ENCODE assay signal across 15 cellular contexts in the genomic region with DNA sequence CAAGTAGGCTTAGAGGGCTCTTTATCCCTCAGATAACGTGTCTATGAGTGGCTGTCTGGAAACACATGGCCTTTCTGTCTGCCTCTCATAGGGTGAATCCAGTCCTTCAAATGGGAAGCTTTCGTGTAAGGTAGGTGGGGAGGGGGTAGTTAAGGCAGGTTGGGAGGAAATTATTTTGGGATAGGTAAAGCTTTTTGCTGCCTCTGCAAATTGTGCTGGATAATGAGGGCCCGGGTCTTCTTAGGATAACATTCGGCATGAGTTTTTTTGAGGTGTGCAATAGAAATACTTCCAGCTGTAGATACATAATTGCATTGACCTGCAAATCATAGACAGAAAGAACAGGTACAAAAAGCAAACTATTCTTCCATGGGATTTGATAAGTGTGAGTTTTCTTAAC.
DNase-seq lines count a peak whose midpoint lies in the region; ATAC-seq, FAIRE-seq and TF ChIP-seq lines count a peak whose summit lies in the region.
"Had no signal": no experiment of that assay in that cellular context is flagged by ENCODE, and none has a peak within 500 bp of the region (broad histone marks: within the 10 kb centered on the region; RNA-seq: fewer than 3 reads in every experiment).

No MANE protein-coding gene starts in this region.

- TF ChIP-seq CTCF in A549 (IDR thresholded peaks at IDR 0.05) = no peak
- TF ChIP-seq CTCF in OCI-LY1 (IDR thresholded peaks at IDR 0.05; ENCODE audit: low read length) = no peak
- no peak for TF ChIP-seq CTCF in K562 (IDR thresholded peaks at IDR 0.05 in 2 of 3, conservative IDR thresholded peaks at IDR 0.05 in 1 of 3; ENCODE audit: insufficient read depth in 2 of 3, low read depth in 1 of 3, low read length in 3 of 3)

- H2AFZ ChIP-seq in ACC112 (ENCODE audit: low read length, unreplicated experiment) (no peak overlapping the region), OCI-LY1 (ENCODE audit: low read length) (no peak overlapping the region), K562 (ENCODE audit: low read depth, low read length) (no peak overlapping the region)

- H3K27me3 Mint-ChIP-seq in natural killer cell treated with Interleukin-12 subunit alpha and Interleukin-12 subunit beta and Interleukin-15 and Interleukin-18, amount 100 ng/mL, for 72 hours = no peaks in the 10 kb centered on the region

- CTCF ChIA-PET in A549 (lab: Yijun Ruan, JAX) (interaction anchor here (1.1 to 1.4 kb wide), 2 partner anchors 11 to 75 kb away, joined by 4 read pairs; no protein-coding TSS in a partner anchor), K562 (lab: Yijun Ruan, JAX; ENCODE audit: low intra/inter-chr PET ratio) (no interaction called here)

- TF ChIP-seq EP300 in A549 (IDR thresholded peaks at IDR 0.05) (no peak), K562 (IDR thresholded peaks at IDR 0.05; ENCODE audit: low read length) (no peak)

- H3K27ac ChIP-seq in A549 = peak overlapping the region; percentile 68 to 82; a peak in 5 of 6 replicates
- peak overlapping the region; percentile 95 for H3K27ac ChIP-seq in ACC112 (ENCODE audit: low read depth, low read length)
- peak overlapping the region; percentile 24 for H3K27ac ChIP-seq in OCI-LY1 (ENCODE audit: low read depth, low read length, poor library complexity, severe bottlenecking)
- H3K27ac ChIP-seq in K562 (ENCODE audit: extremely low read depth, low read depth, low read length) = no peak overlapping the region
- H3K27ac ChIP-seq: BLaER1, SK-N-MC had no signal

- H3K79me2 ChIP-seq in ACC112 (ENCODE audit: control insufficient read depth, insufficient read depth, low read length, unreplicated experiment) (peaks cover 47% of the 10 kb centered on the region), OCI-LY1 (ENCODE audit: insufficient read depth, low read length) (no peaks in the 10 kb centered on the region), K562 (ENCODE audit: control insufficient read depth, insufficient read depth, low read length) (peaks cover 14% of the 10 kb centered on the region)

- no peaks in the 10 kb centered on the region for H3K9me1 ChIP-seq in K562 (ENCODE audit: control insufficient read depth, insufficient read depth, low read length)

- peak overlapping the region in 1 of 2 donors; percentile 46 for H3K27ac Mint-ChIP-seq in natural killer cell treated with Interleukin-12 subunit alpha and Interleukin-12 subunit beta and Interleukin-15 and Interleukin-18, amount 100 ng/mL, for 72 hours

- POLR2A ChIA-PET in A549 (lab: Yijun Ruan, JAX) (no interaction called here), K562 (lab: Yijun Ruan, JAX) (interaction anchor here (1.0 to 1.3 kb wide), 3 partner anchors 11 to 17 kb away, joined by 3 to 4 read pairs (median 4); no protein-coding TSS in a partner anchor)

- DNase-seq in A549 (ENCODE audit: low read depth in 1 of 2, low spot score in 1 of 2) = no peak
- DNase-seq in K562 (ENCODE audit: extremely low read depth in 1 of 4, low spot score in 3 of 4) = no peak
- DNase-seq in NCI-H774 (lab: John Stamatoyannopoulos, UW) = no peak
- no peak for DNase-seq in natural killer cell treated with Interleukin-12 subunit alpha and Interleukin-12 subunit beta and Interleukin-15 and Interleukin-18, amount 100 ng/mL, for 72 hours (ENCODE audit: low spot score)
- DNase-seq: COR-L47, DMS153, NCI-H1048, NCI-H345 had no signal

- FAIRE-seq in A549 (lab: Jason Lieb, UNC) (no peak), K562 (lab: Jason Lieb, UNC) (no peak)

- in situ Hi-C loops in K562 (cut with MboI) = no loop called here

- H3K9me3 ChIP-seq in A549 (no peaks in the 10 kb centered on the region), OCI-LY1 (ENCODE audit: low read length) (no peaks in the 10 kb centered on the region), K562 (replicated peaks; ENCODE audit: control insufficient read depth, insufficient read depth, low read depth, low read length) (no peaks in the 10 kb centered on the region)
- H3K9me3 ChIP-seq: BLaER1 had no signal

- H3K9me2 ChIP-seq in OCI-LY1 (ENCODE audit: low read depth, low read length) = no peaks in the 10 kb centered on the region

- ATAC-seq in A549 (no peak), K562 (no peak), HG03280 (IDR thresholded peaks at IDR 0.05; ENCODE audit: unreplicated experiment) (no peak), GM21528 (IDR thresholded peaks at IDR 0.05; ENCODE audit: low FRiP score, unreplicated experiment) (no peak)
- ATAC-seq in natural killer cell treated with Interleukin-12 subunit alpha and Interleukin-12 subunit beta and Interleukin-15 and Interleukin-18, amount 100 ng/mL, for 72 hours = no peak
- ATAC-seq: Right ventricle myocardium inferior had no signal

- peaks cover 16 to 22% of the 10 kb centered on the region in 2 donors for H3K4me1 Mint-ChIP-seq in natural killer cell treated with Interleukin-12 subunit alpha and Interleukin-12 subunit beta and Interleukin-15 and Interleukin-18, amount 100 ng/mL, for 72 hours (ENCODE audit: low read depth in 2 of 2)

- no peaks in the 10 kb centered on the region for H4K20me1 ChIP-seq in OCI-LY1 (ENCODE audit: insufficient read depth, low read length)
- no peaks in the 10 kb centered on the region for H4K20me1 ChIP-seq in K562 (replicated peaks; ENCODE audit: control insufficient read depth, insufficient read depth, low read length)
- H4K20me1 ChIP-seq: BLaER1 had no signal

- no peak for TF ChIP-seq RAD21 in A549 (conservative IDR thresholded peaks at IDR 0.05 in 1 of 2, IDR thresholded peaks at IDR 0.05 in 1 of 2)
- TF ChIP-seq RAD21 in K562 (CRISPR knock-in tag; conservative IDR thresholded peaks at IDR 0.05 in 1 of 2, IDR thresholded peaks at IDR 0.05 in 1 of 2) = no peak

- intact Hi-C loops in K562 (cut with micrococcal nuclease) = no loop called here

- H3K4me3 ChIP-seq in A549 = no peak overlapping the region
- H3K4me3 ChIP-seq in ACC112 (ENCODE audit: low read depth, low read length) = no peak overlapping the region
- no peak overlapping the region for H3K4me3 ChIP-seq in OCI-LY1 (ENCODE audit: low read depth, low read length, poor library complexity, severe bottlenecking)
- H3K4me3 ChIP-seq in K562 = no peak overlapping the region
- H3K4me3 ChIP-seq: BLaER1, SK-N-MC had no signal

- WGBS in A549 (ENCODE audit: missing lambda C conversion rate) = 91% methylated on average over 4 of the region's 4 CpGs
- whole genome bisulfite sequencing in K562 (ENCODE audit: insufficient coverage, low coverage, missing lambda C conversion rate) = 74% methylated on average over 4 of the region's 4 CpGs

- no peaks in the 10 kb centered on the region for H3K36me3 Mint-ChIP-seq in natural killer cell treated with Interleukin-12 subunit alpha and Interleukin-12 subunit beta and Interleukin-15 and Interleukin-18, amount 100 ng/mL, for 72 hours

- H3K4me1 ChIP-seq in A549 (peaks cover 58% of the 10 kb centered on the region), ACC112 (ENCODE audit: control insufficient read depth, insufficient read depth, low read length, unreplicated experiment) (peaks cover 42% of the 10 kb centered on the region), OCI-LY1 (ENCODE audit: insufficient read depth, low read length, severe bottlenecking) (peaks cover 55% of the 10 kb centered on the region), K562 (replicated peaks in 1 of 2; ENCODE audit: control insufficient read depth in 2 of 2, insufficient read depth in 2 of 2, low read length in 2 of 2) (peaks cover 3 to 45% of the 10 kb centered on the region in 2 experiments; a peak in 3 of 5 replicates)

- H3K27me3 ChIP-seq in ACC112 (ENCODE audit: insufficient read depth, low read length) (no peaks in the 10 kb centered on the region), OCI-LY1 (ENCODE audit: insufficient read depth, low read length) (no peaks in the 10 kb centered on the region), K562 (ENCODE audit: control insufficient read depth in 2 of 2, insufficient read depth in 2 of 2, low read length in 2 of 2) (no peaks in the 10 kb centered on the region)
- H3K27me3 ChIP-seq: BLaER1 had no signal

- no TSS peak for BruUV-seq in K562 (replicated peaks; lab: Mats Ljungman, UMichigan)

- H3K36me3 ChIP-seq in ACC112 (ENCODE audit: insufficient read depth, low read length) (no peaks in the 10 kb centered on the region), OCI-LY1 (ENCODE audit: insufficient read depth, low read length) (no peaks in the 10 kb centered on the region), K562 (ENCODE audit: control insufficient read depth, insufficient read depth, low read length) (0 out of 3 replicates have a peak, but pooled peaks cover 4% of the 10 kb centered on the region)
- H3K36me3 ChIP-seq: BLaER1 had no signal

- H3K9ac ChIP-seq in OCI-LY1 (ENCODE audit: low read length) (no peak overlapping the region), K562 (ENCODE audit: insufficient read depth in 1 of 2, low read depth in 2 of 2, low read length in 2 of 2) (no peak overlapping the region)
- H3K9ac ChIP-seq: BLaER1 had no signal

- H3K4me3 Mint-ChIP-seq in natural killer cell treated with Interleukin-12 subunit alpha and Interleukin-12 subunit beta and Interleukin-15 and Interleukin-18, amount 100 ng/mL, for 72 hours = no peak overlapping the region

- peak overlapping the region; percentile 69; the same call in 2 of the 3 replicates for H3K4me2 ChIP-seq in A549
- no peak overlapping the region for H3K4me2 ChIP-seq in OCI-LY1 (ENCODE audit: low read length)
- no peak overlapping the region for H3K4me2 ChIP-seq in K562 (ENCODE audit: insufficient read depth, low read length)
- H3K4me2 ChIP-seq: BLaER1 had no signal

- TF ChIP-seq POLR2A in A549 (IDR thresholded peaks at IDR 0.05; ENCODE audit: low read length) = no peak
- no peak for TF ChIP-seq POLR2A in K562 (conservative IDR thresholded peaks at IDR 0.05)

- no peaks in the 10 kb centered on the region for H3F3A ChIP-seq in OCI-LY1 (ENCODE audit: insufficient read depth, low read length)

- no peaks in the 10 kb centered on the region for H3K9me3 Mint-ChIP-seq in natural killer cell treated with Interleukin-12 subunit alpha and Interleukin-12 subunit beta and Interleukin-15 and Interleukin-18, amount 100 ng/mL, for 72 hours

TF ChIP-seq in A549, 52 proteins besides CTCF, POLR2A, EP300 and RAD21:
- TF ChIP-seq FOSB (CRISPR knock-in tag; IDR thresholded peaks at IDR 0.05) (no peak), MAFK (IDR thresholded peaks at IDR 0.05; ENCODE audit: partially characterized antibody) (peak; percentile 75)

TF ChIP-seq in K562, 482 proteins besides CTCF, POLR2A, EP300 and RAD21 (continues in another document):
- no peak for TF ChIP-seq MXD1 (CRISPR knock-in tag; IDR thresholded peaks at IDR 0.05; ENCODE audit: borderline replicate concordance, poor library complexity, severe bottlenecking)

Comparison
In these comparisons a context has a peak if more than half of its experiments do, and no peak if none do; other contexts are left out.
1. Of the 35 proteins assayed by ChIP-seq in both K562 and A549: peak only in K562: USF2; only in A549: MAFK; in both: none; in neither: 33.